In the genomic region with DNA sequence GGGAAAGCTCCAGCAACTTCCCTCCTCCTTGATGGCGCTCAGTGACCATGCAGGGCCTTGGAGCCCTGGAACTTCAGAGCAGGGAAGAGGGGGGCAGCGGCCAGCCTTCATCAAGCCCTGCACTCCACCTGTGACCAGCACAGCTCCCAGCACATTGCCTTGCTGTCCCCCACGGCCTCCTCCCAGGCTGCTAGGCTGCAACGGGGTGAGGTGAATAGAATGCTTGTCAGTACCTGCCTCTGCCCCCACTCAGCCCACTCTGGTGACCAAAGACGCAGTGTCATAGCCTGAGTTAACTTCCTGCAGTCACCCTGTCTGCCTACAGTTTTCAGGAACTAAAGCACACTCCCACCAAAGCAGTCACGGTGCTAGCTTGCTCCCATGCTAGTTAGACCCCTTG, we compare ENCODE assay signal across 1 cellular context.
TF ChIP-seq lines count a peak whose summit lies in the region.

No MANE protein-coding gene starts in this region.

TF ChIP-seq in HepG2, 621 proteins besides CTCF, POLR2A, EP300 and RAD21 (continued from another document):
- TF ChIP-seq RXRB (CRISPR knock-in tag; IDR thresholded peaks at IDR 0.05; ENCODE audit: borderline replicate concordance) = no peak
- no peak for TF ChIP-seq IRF2 (CRISPR knock-in tag; IDR thresholded peaks at IDR 0.05)
- 0 out of 2 replicates have a peak, but pooled peaks have one; percentile 15 for TF ChIP-seq SALL1 (CRISPR knock-in tag; IDR thresholded peaks at IDR 0.05)
- TF ChIP-seq ZNF282 (IDR thresholded peaks at IDR 0.05; ENCODE audit: partially characterized antibody) = no peak
